In genomic region chr22:40122792-40123191, GRCh38 we compare ENCODE assay signal across 11 cellular contexts.
"Had no signal": no experiment of that assay in that cellular context is flagged by ENCODE, and none has a peak within 500 bp of the region (broad histone marks: within the 10 kb centered on the region; RNA-seq: fewer than 3 reads in every experiment).

No MANE protein-coding gene starts in this region.

- H3K4me3 Mint-ChIP-seq: activated naive CD4-positive, alpha-beta T cell treated with anti-CD3 and anti-CD28 coated beads for 36 hours; activated T-helper 1 cell treated with anti-CD3 and anti-CD28 coated beads, Interleukin-12 subunit alpha, Interleukin-12 subunit beta, Interleukin-2, Interleukin-4 antibody, amounts not matched to agents 30 ng/mL and 10 ng/mL and 1 ng/mL, durations not matched to agents 14 hours and 24 hours and 36 hours; neural crest cell had no signal

- H3K4me3 ChIP-seq: colonic mucosa, esophagus muscularis mucosa, SJSA1, spleen, stomach, thoracic aorta had no signal

- H3K9me3 ChIP-seq: colonic mucosa, esophagus muscularis mucosa, SJSA1, spleen, stomach, thoracic aorta had no signal

- H3K9me3 Mint-ChIP-seq: activated naive CD4-positive, alpha-beta T cell treated with anti-CD3 and anti-CD28 coated beads for 36 hours; activated T-helper 1 cell treated with anti-CD3 and anti-CD28 coated beads, Interleukin-12 subunit alpha, Interleukin-12 subunit beta, Interleukin-2, Interleukin-4 antibody, amounts not matched to agents 30 ng/mL and 10 ng/mL and 1 ng/mL, durations not matched to agents 14 hours and 24 hours and 36 hours; neural crest cell had no signal

- H3K4me1 ChIP-seq: colonic mucosa, SJSA1 had no signal

- H3K36me3 ChIP-seq: colonic mucosa, SJSA1, thoracic aorta had no signal

- H3K27ac ChIP-seq: colonic mucosa, esophagus muscularis mucosa, SJSA1, stomach, thoracic aorta, VCaP had no signal

- DNase-seq: activated CD8-positive, alpha-beta memory T cell treated with anti-CD3 and anti-CD28 coated beads for 24 hours; activated naive CD4-positive, alpha-beta T cell treated with anti-CD3 and anti-CD28 coated beads for 36 hours; colonic mucosa; spleen; stomach had no signal

- H3K27ac Mint-ChIP-seq: activated T-helper 1 cell treated with anti-CD3 and anti-CD28 coated beads, Interleukin-12 subunit alpha, Interleukin-12 subunit beta, Interleukin-2, Interleukin-4 antibody, amounts not matched to agents 30 ng/mL and 10 ng/mL and 1 ng/mL, durations not matched to agents 14 hours and 24 hours and 36 hours had no signal

- H3K27me3 ChIP-seq: colonic mucosa, esophagus muscularis mucosa, SJSA1, spleen, stomach had no signal
